ENCODE assay signal across 8 cellular contexts in genomic region chr1:53182111-53182593, GRCh38. TPM values are rescaled to one million over a fixed set of nuclear protein-coding genes. Genes with fewer than 3 reads are reported as not detected.
DNase-seq lines count a peak whose midpoint lies in the region; ATAC-seq and TF ChIP-seq lines count a peak whose summit lies in the region.

No MANE protein-coding gene starts in this region.

- H3K4me3 Mint-ChIP-seq in activated T-cell treated with anti-CD3 and anti-CD28 coated beads, Interleukin-2, amount 50 U/mL, for 24 hours = no peak overlapping the region
- H3K4me3 Mint-ChIP-seq in nephron progenitor cell = no peak overlapping the region

- intact Hi-C loops in PC-3 (cut with micrococcal nuclease) = loop anchor here (2.0 to 10.0 kb wide), 2 partner anchors 167 to 481 kb away; no protein-coding TSS in a partner anchor

- TF ChIP-seq CTCF in PC-3 (conservative IDR thresholded peaks at IDR 0.05; ENCODE audit: low read depth, low read length) (peak; percentile 95), fibroblast of mammary gland (conservative IDR thresholded peaks at IDR 0.05; ENCODE audit: control insufficient read depth, insufficient read depth, low read depth, low read length) (peak; percentile 78), nephron progenitor cell (IDR thresholded peaks at IDR 0.05) (peak; percentile 96)

- H3K9me2 ChIP-seq in PC-3 (replicated peaks; ENCODE audit: low read length) = no peaks in the 10 kb centered on the region

- peaks cover 6% of the 10 kb centered on the region for H3K27me3 Mint-ChIP-seq in activated T-cell treated with anti-CD3 and anti-CD28 coated beads, Interleukin-2, amount 50 U/mL, for 24 hours
- peaks cover 12% of the 10 kb centered on the region for H3K27me3 Mint-ChIP-seq in nephron progenitor cell (ENCODE audit: low read depth, poor library complexity)

- no peak overlapping the region for H3K9ac ChIP-seq in PC-3 (ENCODE audit: low read length)

- peak overlapping the region; percentile 35 for H2AFZ ChIP-seq in PC-3 (ENCODE audit: low read length)

- no TSS peak for BruUV-seq in PC-3 (replicated peaks; lab: Mats Ljungman, UMichigan)

- H3K27me3 ChIP-seq in PC-3 (ENCODE audit: low read length) = no peaks in the 10 kb centered on the region

- POLR2A ChIA-PET in PC-3 (lab: Charles Lee; ENCODE audit: unreplicated experiment) = interaction anchor here (0.6 kb wide), 1 partner anchor 834 kb away, joined by 3 read pairs; no protein-coding TSS in a partner anchor

- H3K27ac ChIP-seq in PC-3 (ENCODE audit: low read length) = no peak overlapping the region

- H3K36me3 Mint-ChIP-seq in activated T-cell treated with anti-CD3 and anti-CD28 coated beads, Interleukin-2, amount 50 U/mL, for 24 hours (ENCODE audit: low read depth) = no peaks in the 10 kb centered on the region
- no peaks in the 10 kb centered on the region for H3K36me3 Mint-ChIP-seq in nephron progenitor cell (ENCODE audit: low read depth)

- no peak overlapping the region for H3K27ac Mint-ChIP-seq in activated T-cell treated with anti-CD3 and anti-CD28 coated beads, Interleukin-2, amount 50 U/mL, for 24 hours
- no peak overlapping the region for H3K27ac Mint-ChIP-seq in nephron progenitor cell

- H3K4me1 ChIP-seq in PC-3 (ENCODE audit: insufficient read depth, low read length) = peaks cover 27% of the 10 kb centered on the region

- H3K79me2 ChIP-seq in PC-3 (ENCODE audit: low read length) = no peaks in the 10 kb centered on the region

- H3F3A ChIP-seq in PC-3 (ENCODE audit: low read length, unreplicated experiment) = no peaks in the 10 kb centered on the region

- H3K4me1 Mint-ChIP-seq in activated T-cell treated with anti-CD3 and anti-CD28 coated beads, Interleukin-2, amount 50 U/mL, for 24 hours (ENCODE audit: low read depth) = no peaks in the 10 kb centered on the region
- no peaks in the 10 kb centered on the region for H3K4me1 Mint-ChIP-seq in nephron progenitor cell

- H3K36me3 ChIP-seq in PC-3 (ENCODE audit: low read depth, low read length) = no peaks in the 10 kb centered on the region

- H3K9me3 Mint-ChIP-seq in activated T-cell treated with anti-CD3 and anti-CD28 coated beads, Interleukin-2, amount 50 U/mL, for 24 hours = no peaks in the 10 kb centered on the region
- H3K9me3 Mint-ChIP-seq in nephron progenitor cell = no peaks in the 10 kb centered on the region

- CTCF ChIA-PET in PC-3 (lab: Charles Lee) = no interaction called here

- DNase-seq in D341Med (ENCODE audit: low spot score) (peak; percentile 67), HT-29 (ENCODE audit: low spot score) (peak; percentile 87), PC-3 (peak; percentile 95), fibroblast of mammary gland (ENCODE audit: low read depth) (peak; percentile 85), nephron progenitor cell (peak; percentile 90), HuH-7.5 (ENCODE audit: low spot score) (no peak)
- peak; percentile 86 for DNase-seq in activated T-cell treated with anti-CD3 and anti-CD28 coated beads, Interleukin-2, amount 50 U/mL, for 24 hours
- DNase-seq in stimulated activated naive CD8-positive, alpha-beta T cell treated with anti-CD3 and anti-CD28 coated beads, Interleukin-15, Interleukin-2, amounts not matched to agents 100 U/mL and 50 U/mL, for 24 hours = peak; percentile 88

- peak overlapping the region; percentile 8; the same call in 1 of the 2 replicates for H3K4me2 ChIP-seq in PC-3 (ENCODE audit: low read length)

- no peaks in the 10 kb centered on the region for H3K9me3 ChIP-seq in PC-3 (ENCODE audit: low read length)

- H4K20me1 ChIP-seq in PC-3 (ENCODE audit: low read length) = no peaks in the 10 kb centered on the region

- no peak overlapping the region for H3K4me3 ChIP-seq in PC-3 (ENCODE audit: low read length)
- H3K4me3 ChIP-seq in fibroblast of mammary gland (ENCODE audit: control insufficient read depth, low read depth, low read length) = no peak overlapping the region

- ATAC-seq in PC-3 = peak; percentile 76
- ATAC-seq in stimulated activated naive CD8-positive, alpha-beta T cell treated with anti-CD3 and anti-CD28 coated beads, Interleukin-15, Interleukin-2, amounts not matched to agents 100 U/mL and 50 U/mL, for 24 hours = peak; percentile 56

RNA-seq across cellular contexts. Expression of gene CPT2, which starts 14.5 kb away (rescaled TPM):
- total RNA-seq in HT-29 (2014; rRNA removed; shearing (Covaris generic)) = 21.4 and 25.1 TPM in 2 replicates
- 19.6 and 27.1 TPM in 2 replicates for total RNA-seq in PC-3 (2014; rRNA removed)

RNA-seq across cellular contexts. Expression of gene CZIB, which starts 38.3 kb away (rescaled TPM):
- total RNA-seq in HT-29 (2014; rRNA removed; shearing (Covaris generic)) = 34.4 and 39.1 TPM in 2 replicates
- total RNA-seq in PC-3 (2014; rRNA removed) = 44.1 and 47.7 TPM in 2 replicates

RNA-seq across cellular contexts. Expression of gene SLC1A7, which starts 39.7 kb away (rescaled TPM):
- 1.4 and 3.1 TPM in 2 replicates for total RNA-seq in HT-29 (2014; rRNA removed; shearing (Covaris generic))
- 0.23 and 0.26 TPM in 2 replicates for total RNA-seq in PC-3 (2014; rRNA removed)

RNA-seq across cellular contexts. Expression of gene MAGOH, which starts 56.2 kb away (rescaled TPM):
- 42.5 and 44.1 TPM in 2 replicates for total RNA-seq in HT-29 (2014; rRNA removed; shearing (Covaris generic))
- total RNA-seq in PC-3 (2014; rRNA removed) = 48.9 and 53.1 TPM in 2 replicates
